Comparison of ENCODE assay signal across 1 cellular context in genomic region chr12:53451661-53452158, GRCh38.
TF ChIP-seq lines count a peak whose summit lies in the region.

Gene PCBP2, plus strand, starts transcription at chr12:53452102. Its CDS starts 2,699 bp downstream, at chr12:53454801.

TF ChIP-seq in HepG2, 621 proteins besides CTCF, POLR2A, EP300 and RAD21 (continued from another document and continues in another):
- TF ChIP-seq, protein P1, sequence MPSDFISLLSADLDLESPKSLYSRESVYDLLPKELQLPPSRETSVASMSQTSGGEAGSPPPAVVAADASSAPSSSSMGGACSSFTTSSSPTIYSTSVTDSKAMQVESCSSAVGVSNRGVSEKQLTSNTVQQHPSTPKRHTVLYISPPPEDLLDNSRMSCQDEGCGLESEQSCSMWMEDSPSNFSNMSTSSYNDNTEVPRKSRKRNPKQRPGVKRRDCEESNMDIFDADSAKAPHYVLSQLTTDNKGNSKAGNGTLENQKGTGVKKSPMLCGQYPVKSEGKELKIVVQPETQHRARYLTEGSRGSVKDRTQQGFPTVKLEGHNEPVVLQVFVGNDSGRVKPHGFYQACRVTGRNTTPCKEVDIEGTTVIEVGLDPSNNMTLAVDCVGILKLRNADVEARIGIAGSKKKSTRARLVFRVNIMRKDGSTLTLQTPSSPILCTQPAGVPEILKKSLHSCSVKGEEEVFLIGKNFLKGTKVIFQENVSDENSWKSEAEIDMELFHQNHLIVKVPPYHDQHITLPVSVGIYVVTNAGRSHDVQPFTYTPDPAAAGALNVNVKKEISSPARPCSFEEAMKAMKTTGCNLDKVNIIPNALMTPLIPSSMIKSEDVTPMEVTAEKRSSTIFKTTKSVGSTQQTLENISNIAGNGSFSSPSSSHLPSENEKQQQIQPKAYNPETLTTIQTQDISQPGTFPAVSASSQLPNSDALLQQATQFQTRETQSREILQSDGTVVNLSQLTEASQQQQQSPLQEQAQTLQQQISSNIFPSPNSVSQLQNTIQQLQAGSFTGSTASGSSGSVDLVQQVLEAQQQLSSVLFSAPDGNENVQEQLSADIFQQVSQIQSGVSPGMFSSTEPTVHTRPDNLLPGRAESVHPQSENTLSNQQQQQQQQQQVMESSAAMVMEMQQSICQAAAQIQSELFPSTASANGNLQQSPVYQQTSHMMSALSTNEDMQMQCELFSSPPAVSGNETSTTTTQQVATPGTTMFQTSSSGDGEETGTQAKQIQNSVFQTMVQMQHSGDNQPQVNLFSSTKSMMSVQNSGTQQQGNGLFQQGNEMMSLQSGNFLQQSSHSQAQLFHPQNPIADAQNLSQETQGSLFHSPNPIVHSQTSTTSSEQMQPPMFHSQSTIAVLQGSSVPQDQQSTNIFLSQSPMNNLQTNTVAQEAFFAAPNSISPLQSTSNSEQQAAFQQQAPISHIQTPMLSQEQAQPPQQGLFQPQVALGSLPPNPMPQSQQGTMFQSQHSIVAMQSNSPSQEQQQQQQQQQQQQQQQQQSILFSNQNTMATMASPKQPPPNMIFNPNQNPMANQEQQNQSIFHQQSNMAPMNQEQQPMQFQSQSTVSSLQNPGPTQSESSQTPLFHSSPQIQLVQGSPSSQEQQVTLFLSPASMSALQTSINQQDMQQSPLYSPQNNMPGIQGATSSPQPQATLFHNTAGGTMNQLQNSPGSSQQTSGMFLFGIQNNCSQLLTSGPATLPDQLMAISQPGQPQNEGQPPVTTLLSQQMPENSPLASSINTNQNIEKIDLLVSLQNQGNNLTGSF (CRISPR knock-in tag; IDR thresholded peaks at IDR 0.05): no peak
- TF ChIP-seq HOXD1 (CRISPR knock-in tag; IDR thresholded peaks at IDR 0.05) (0 out of 2 replicates have a peak, but pooled peaks have one; percentile 47), CBX2 (IDR thresholded peaks at IDR 0.05; ENCODE audit: low read depth, low read length) (no peak), CBX2 (CRISPR knock-in tag; IDR thresholded peaks at IDR 0.05; ENCODE audit: low read depth) (no peak), SP4 (CRISPR knock-in tag; IDR thresholded peaks at IDR 0.05) (peak; percentile 74), ZNF768 (CRISPR knock-in tag; IDR thresholded peaks at IDR 0.05) (no peak), ZNF83 (CRISPR knock-in tag; IDR thresholded peaks at IDR 0.05; ENCODE audit: borderline replicate concordance) (no peak), IKZF4 (CRISPR knock-in tag; IDR thresholded peaks at IDR 0.05; ENCODE audit: borderline replicate concordance, low read depth, not compliant biosample characterization) (no peak), ZNF496 (CRISPR knock-in tag; IDR thresholded peaks at IDR 0.05; ENCODE audit: insufficient replicate concordance) (no peak), CBFB (CRISPR knock-in tag; IDR thresholded peaks at IDR 0.05) (peak; percentile 91), ZNF207 (IDR thresholded peaks at IDR 0.05; ENCODE audit: borderline replicate concordance) (no peak), MED8 (CRISPR knock-in tag; IDR thresholded peaks at IDR 0.05; ENCODE audit: insufficient replicate concordance) (peak; percentile 56), TOE1 (CRISPR knock-in tag; IDR thresholded peaks at IDR 0.05) (no peak), ZNF749 (CRISPR knock-in tag; IDR thresholded peaks at IDR 0.05; ENCODE audit: borderline replicate concordance) (peak; percentile 63; the same call in 1 of the 2 replicates), SP140L (CRISPR knock-in tag; IDR thresholded peaks at IDR 0.05; ENCODE audit: borderline replicate concordance) (no peak), ARID5B (CRISPR knock-in tag; IDR thresholded peaks at IDR 0.05) (peak; percentile 42; the same call in 1 of the 2 replicates), JARID2 (CRISPR knock-in tag; IDR thresholded peaks at IDR 0.05; ENCODE audit: insufficient replicate concordance) (no peak), ZNF331 (CRISPR knock-in tag; IDR thresholded peaks at IDR 0.05) (peak; percentile 89), ZNF282 (IDR thresholded peaks at IDR 0.05; ENCODE audit: partially characterized antibody) (no peak), SMARCE1 (IDR thresholded peaks at IDR 0.05; ENCODE audit: borderline replicate concordance) (no peak), MEIS2 (CRISPR knock-in tag; IDR thresholded peaks at IDR 0.05) (peak; percentile 91), ZNF446 (CRISPR knock-in tag; IDR thresholded peaks at IDR 0.05) (no peak), AHR (CRISPR knock-in tag; IDR thresholded peaks at IDR 0.05) (no peak)
- TF ChIP-seq, protein P2, sequence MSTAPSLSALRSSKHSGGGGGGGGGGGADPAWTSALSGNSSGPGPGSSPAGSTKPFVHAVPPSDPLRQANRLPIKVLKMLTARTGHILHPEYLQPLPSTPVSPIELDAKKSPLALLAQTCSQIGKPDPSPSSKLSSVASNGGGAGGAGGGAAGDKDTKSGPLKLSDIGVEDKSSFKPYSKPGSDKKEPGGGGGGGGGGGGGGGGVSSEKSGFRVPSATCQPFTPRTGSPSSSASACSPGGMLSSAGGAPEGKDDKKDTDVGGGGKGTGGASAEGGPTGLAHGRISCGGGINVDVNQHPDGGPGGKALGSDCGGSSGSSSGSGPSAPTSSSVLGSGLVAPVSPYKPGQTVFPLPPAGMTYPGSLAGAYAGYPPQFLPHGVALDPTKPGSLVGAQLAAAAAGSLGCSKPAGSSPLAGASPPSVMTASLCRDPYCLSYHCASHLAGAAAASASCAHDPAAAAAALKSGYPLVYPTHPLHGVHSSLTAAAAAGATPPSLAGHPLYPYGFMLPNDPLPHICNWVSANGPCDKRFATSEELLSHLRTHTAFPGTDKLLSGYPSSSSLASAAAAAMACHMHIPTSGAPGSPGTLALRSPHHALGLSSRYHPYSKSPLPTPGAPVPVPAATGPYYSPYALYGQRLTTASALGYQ (CRISPR knock-in tag; IDR thresholded peaks at IDR 0.05): peak; percentile 39; the same call in 1 of the 2 replicates
- TF ChIP-seq, protein P3, sequence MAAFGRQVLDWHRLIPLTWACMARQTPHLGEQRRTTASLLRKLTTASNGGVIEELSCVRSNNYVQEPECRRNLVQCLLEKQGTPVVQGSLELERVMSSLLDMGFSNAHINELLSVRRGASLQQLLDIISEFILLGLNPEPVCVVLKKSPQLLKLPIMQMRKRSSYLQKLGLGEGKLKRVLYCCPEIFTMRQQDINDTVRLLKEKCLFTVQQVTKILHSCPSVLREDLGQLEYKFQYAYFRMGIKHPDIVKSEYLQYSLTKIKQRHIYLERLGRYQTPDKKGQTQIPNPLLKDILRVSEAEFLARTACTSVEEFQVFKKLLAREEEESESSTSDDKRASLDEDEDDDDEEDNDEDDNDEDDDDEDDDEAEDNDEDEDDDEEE (CRISPR knock-in tag; IDR thresholded peaks at IDR 0.05): no peak
- TF ChIP-seq, protein P4, sequence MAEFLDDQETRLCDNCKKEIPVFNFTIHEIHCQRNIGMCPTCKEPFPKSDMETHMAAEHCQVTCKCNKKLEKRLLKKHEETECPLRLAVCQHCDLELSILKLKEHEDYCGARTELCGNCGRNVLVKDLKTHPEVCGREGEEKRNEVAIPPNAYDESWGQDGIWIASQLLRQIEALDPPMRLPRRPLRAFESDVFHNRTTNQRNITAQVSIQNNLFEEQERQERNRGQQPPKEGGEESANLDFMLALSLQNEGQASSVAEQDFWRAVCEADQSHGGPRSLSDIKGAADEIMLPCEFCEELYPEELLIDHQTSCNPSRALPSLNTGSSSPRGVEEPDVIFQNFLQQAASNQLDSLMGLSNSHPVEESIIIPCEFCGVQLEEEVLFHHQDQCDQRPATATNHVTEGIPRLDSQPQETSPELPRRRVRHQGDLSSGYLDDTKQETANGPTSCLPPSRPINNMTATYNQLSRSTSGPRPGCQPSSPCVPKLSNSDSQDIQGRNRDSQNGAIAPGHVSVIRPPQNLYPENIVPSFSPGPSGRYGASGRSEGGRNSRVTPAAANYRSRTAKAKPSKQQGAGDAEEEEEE (CRISPR knock-in tag; IDR thresholded peaks at IDR 0.05; ENCODE audit: borderline replicate concordance): no peak
- TF ChIP-seq, protein P5, sequence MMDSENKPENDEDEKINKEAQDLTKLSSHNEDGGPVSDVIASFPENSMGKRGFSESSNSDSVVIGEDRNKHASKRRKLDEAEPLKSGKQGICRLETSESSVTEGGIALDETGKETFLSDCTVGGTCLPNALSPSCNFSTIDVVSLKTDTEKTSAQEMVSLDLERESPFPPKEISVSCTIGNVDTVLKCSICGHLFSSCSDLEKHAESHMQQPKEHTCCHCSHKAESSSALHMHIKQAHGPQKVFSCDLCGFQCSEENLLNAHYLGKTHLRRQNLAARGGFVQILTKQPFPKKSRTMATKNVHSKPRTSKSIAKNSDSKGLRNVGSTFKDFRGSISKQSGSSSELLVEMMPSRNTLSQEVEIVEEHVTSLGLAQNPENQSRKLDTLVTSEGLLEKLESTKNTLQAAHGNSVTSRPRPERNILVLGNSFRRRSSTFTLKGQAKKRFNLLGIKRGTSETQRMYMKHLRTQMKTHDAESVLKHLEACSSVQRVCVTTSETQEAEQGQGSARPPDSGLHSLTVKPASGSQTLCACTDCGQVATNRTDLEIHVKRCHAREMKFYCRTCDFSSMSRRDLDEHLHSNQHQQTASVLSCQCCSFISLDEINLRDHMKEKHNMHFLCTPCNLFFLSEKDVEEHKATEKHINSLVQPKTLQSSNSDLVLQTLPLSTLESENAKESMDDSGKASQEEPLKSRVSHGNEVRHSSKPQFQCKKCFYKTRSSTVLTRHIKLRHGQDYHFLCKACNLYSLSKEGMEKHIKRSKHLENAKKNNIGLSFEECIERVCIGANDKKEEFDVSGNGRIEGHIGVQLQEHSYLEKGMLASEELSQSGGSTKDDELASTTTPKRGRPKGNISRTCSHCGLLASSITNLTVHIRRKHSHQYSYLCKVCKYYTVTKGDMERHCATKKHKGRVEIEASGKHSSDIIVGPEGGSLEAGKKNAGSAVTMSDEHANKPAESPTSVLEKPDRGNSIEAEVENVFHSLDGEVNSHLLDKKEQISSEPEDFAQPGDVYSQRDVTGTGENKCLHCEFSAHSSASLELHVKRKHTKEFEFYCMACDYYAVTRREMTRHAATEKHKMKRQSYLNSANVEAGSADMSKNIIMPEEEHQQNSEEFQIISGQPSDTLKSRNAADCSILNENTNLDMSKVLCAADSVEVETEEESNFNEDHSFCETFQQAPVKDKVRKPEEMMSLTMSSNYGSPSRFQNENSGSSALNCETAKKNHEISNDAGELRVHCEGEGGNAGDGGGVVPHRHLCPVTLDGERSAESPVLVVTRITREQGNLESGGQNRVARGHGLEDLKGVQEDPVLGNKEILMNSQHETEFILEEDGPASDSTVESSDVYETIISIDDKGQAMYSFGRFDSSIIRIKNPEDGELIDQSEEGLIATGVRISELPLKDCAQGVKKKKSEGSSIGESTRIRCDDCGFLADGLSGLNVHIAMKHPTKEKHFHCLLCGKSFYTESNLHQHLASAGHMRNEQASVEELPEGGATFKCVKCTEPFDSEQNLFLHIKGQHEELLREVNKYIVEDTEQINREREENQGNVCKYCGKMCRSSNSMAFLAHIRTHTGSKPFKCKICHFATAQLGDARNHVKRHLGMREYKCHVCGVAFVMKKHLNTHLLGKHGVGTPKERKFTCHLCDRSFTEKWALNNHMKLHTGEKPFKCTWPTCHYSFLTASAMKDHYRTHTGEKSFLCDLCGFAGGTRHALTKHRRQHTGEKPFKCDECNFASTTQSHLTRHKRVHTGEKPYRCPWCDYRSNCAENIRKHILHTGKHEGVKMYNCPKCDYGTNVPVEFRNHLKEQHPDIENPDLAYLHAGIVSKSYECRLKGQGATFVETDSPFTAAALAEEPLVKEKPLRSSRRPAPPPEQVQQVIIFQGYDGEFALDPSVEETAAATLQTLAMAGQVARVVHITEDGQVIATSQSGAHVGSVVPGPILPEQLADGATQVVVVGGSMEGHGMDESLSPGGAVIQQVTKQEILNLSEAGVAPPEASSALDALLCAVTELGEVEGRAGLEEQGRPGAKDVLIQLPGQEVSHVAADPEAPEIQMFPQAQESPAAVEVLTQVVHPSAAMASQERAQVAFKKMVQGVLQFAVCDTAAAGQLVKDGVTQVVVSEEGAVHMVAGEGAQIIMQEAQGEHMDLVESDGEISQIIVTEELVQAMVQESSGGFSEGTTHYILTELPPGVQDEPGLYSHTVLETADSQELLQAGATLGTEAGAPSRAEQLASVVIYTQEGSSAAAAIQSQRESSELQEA (CRISPR knock-in tag; IDR thresholded peaks at IDR 0.05; ENCODE audit: not compliant biosample characterization): no peak
- TF ChIP-seq, protein P6, sequence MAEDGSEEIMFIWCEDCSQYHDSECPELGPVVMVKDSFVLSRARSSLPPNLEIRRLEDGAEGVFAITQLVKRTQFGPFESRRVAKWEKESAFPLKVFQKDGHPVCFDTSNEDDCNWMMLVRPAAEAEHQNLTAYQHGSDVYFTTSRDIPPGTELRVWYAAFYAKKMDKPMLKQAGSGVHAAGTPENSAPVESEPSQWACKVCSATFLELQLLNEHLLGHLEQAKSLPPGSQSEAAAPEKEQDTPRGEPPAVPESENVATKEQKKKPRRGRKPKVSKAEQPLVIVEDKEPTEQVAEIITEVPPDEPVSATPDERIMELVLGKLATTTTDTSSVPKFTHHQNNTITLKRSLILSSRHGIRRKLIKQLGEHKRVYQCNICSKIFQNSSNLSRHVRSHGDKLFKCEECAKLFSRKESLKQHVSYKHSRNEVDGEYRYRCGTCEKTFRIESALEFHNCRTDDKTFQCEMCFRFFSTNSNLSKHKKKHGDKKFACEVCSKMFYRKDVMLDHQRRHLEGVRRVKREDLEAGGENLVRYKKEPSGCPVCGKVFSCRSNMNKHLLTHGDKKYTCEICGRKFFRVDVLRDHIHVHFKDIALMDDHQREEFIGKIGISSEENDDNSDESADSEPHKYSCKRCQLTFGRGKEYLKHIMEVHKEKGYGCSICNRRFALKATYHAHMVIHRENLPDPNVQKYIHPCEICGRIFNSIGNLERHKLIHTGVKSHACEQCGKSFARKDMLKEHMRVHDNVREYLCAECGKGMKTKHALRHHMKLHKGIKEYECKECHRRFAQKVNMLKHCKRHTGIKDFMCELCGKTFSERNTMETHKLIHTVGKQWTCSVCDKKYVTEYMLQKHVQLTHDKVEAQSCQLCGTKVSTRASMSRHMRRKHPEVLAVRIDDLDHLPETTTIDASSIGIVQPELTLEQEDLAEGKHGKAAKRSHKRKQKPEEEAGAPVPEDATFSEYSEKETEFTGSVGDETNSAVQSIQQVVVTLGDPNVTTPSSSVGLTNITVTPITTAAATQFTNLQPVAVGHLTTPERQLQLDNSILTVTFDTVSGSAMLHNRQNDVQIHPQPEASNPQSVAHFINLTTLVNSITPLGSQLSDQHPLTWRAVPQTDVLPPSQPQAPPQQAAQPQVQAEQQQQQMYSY (CRISPR knock-in tag; IDR thresholded peaks at IDR 0.05): no peak
